1 cellular context compared by ENCODE assay signal in the genomic region with DNA sequence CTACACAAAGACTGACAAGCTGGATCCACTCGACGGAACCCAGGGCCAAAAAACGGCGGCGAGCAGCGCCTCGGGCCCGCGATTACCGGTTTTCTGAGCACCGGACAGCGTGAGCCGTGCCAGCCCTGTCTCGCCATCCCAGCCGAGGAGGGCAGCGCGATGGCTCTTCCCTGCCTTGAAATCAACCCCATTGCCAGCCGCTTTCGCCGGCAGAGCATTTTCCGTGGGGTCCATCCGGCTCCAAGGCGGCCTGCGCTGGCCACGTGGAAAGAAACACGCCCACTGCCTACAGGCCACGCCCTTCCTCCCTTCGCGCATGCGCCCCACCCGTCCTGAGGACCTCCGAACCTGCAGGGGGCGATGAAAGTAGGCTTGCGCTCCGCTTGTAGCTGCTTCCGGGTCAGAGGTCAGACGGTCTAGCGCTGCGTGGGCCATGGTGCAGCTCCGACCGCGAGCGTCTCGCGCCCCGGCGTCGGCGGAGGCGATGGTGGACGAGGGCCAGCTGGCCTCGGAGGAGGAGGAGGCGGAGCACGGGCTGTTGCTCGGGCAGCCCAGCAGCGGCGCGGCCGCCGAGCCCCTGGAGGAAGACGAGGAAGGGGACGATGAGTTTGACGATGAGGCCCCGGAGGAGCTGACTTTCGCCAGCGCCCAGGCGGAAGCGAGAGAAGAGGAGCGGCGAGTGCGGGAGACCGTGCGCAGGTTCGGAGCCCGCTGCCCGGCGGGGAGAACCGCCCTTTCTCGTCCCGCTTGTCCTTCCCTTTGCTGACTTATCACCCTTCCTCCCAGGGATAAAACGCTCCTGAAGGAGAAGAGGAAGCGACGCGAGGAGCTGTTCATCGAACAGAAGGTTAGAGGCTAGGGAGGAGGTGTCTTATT.
TF ChIP-seq lines count a peak whose summit lies in the region.

A gene (plus strand): TSS at position 410 of the 876 bp plus-strand sequence. CDS start 24 bp downstream, at position 434.

TF ChIP-seq in HepG2, 621 proteins besides CTCF, POLR2A, EP300 and RAD21 (continued from another document and continues in another):
- TF ChIP-seq, protein P1, sequence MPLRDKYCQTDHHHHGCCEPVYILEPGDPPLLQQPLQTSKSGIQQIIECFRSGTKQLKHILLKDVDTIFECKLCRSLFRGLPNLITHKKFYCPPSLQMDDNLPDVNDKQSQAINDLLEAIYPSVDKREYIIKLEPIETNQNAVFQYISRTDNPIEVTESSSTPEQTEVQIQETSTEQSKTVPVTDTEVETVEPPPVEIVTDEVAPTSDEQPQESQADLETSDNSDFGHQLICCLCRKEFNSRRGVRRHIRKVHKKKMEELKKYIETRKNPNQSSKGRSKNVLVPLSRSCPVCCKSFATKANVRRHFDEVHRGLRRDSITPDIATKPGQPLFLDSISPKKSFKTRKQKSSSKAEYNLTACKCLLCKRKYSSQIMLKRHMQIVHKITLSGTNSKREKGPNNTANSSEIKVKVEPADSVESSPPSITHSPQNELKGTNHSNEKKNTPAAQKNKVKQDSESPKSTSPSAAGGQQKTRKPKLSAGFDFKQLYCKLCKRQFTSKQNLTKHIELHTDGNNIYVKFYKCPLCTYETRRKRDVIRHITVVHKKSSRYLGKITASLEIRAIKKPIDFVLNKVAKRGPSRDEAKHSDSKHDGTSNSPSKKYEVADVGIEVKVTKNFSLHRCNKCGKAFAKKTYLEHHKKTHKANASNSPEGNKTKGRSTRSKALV (CRISPR knock-in tag; IDR thresholded peaks at IDR 0.05): peak; percentile 91
- TF ChIP-seq KLF15 (CRISPR knock-in tag; IDR thresholded peaks at IDR 0.05; ENCODE audit: borderline replicate concordance) (peak; percentile 89), NFKBIZ (CRISPR knock-in tag; IDR thresholded peaks at IDR 0.05) (peak; percentile 95; the same call in 1 of the 2 replicates), ZNF644 (CRISPR knock-in tag; IDR thresholded peaks at IDR 0.05; ENCODE audit: low read depth) (peak; percentile 40; the same call in 1 of the 2 replicates), EEA1 (CRISPR knock-in tag; IDR thresholded peaks at IDR 0.05; ENCODE audit: borderline replicate concordance) (peak; percentile 99), ZNF451 (CRISPR knock-in tag; IDR thresholded peaks at IDR 0.05) (peak; percentile 99; the same call in 1 of the 2 replicates), ATAD3A (CRISPR knock-in tag; IDR thresholded peaks at IDR 0.05) (no peak; the same call in 1 of the 2 replicates), ZSCAN25 (CRISPR knock-in tag; IDR thresholded peaks at IDR 0.05) (peak; percentile 74), ARID2 (CRISPR knock-in tag; IDR thresholded peaks at IDR 0.05; ENCODE audit: borderline replicate concordance) (peak; percentile 97), DPF2 (CRISPR knock-in tag; IDR thresholded peaks at IDR 0.05; ENCODE audit: borderline replicate concordance, low read depth) (no peak; the same call in 1 of the 2 replicates), ATF7-NPFF (CRISPR knock-in tag; IDR thresholded peaks at IDR 0.05; ENCODE audit: low read depth) (peak; percentile 97), SSRP1 (CRISPR knock-in tag; IDR thresholded peaks at IDR 0.05) (peak; percentile 95; the same call in 1 of the 2 replicates), MED8 (CRISPR knock-in tag; IDR thresholded peaks at IDR 0.05; ENCODE audit: insufficient replicate concordance) (peak; percentile 96), NFKB2 (CRISPR knock-in tag; IDR thresholded peaks at IDR 0.05; ENCODE audit: borderline replicate concordance) (peak; percentile 98), ZNF3 (CRISPR knock-in tag; IDR thresholded peaks at IDR 0.05) (0 out of 2 replicates have a peak, but pooled peaks have one; percentile 58), ZFY (CRISPR knock-in tag; IDR thresholded peaks at IDR 0.05) (peak; percentile 98), XRCC5 (optimal IDR thresholded peaks at IDR 0.05; ENCODE audit: low read length) (peak; percentile 90), DNMT3B (CRISPR knock-in tag; conservative IDR thresholded peaks at IDR 0.05) (peak; percentile 42), SIN3A (IDR thresholded peaks at IDR 0.05; ENCODE audit: borderline replicate concordance, low read depth, low read length) (peak; percentile 98), CC2D1A (CRISPR knock-in tag; IDR thresholded peaks at IDR 0.05) (no peak), KDM4B (CRISPR knock-in tag; IDR thresholded peaks at IDR 0.05) (0 out of 2 replicates have a peak, but pooled peaks have one; percentile 87), SAFB2 (CRISPR knock-in tag; IDR thresholded peaks at IDR 0.05; ENCODE audit: borderline replicate concordance, low read depth) (peak; percentile 99), NAIF1 (CRISPR knock-in tag; IDR thresholded peaks at IDR 0.05; ENCODE audit: borderline replicate concordance) (peak; percentile 92; the same call in 1 of the 2 replicates), ZNF431 (CRISPR knock-in tag; IDR thresholded peaks at IDR 0.05; ENCODE audit: borderline replicate concordance, low read depth) (peak; percentile 79; the same call in 1 of the 2 replicates), ZNF44 (CRISPR knock-in tag; IDR thresholded peaks at IDR 0.05) (no peak; the same call in 1 of the 2 replicates), ZNF776 (CRISPR knock-in tag; IDR thresholded peaks at IDR 0.05) (peak; percentile 93; the same call in 1 of the 2 replicates), PHF8 (CRISPR knock-in tag; IDR thresholded peaks at IDR 0.05) (peak; percentile 98), ZNF460 (CRISPR knock-in tag; IDR thresholded peaks at IDR 0.05; ENCODE audit: borderline replicate concordance) (peak; percentile 82; the same call in 1 of the 2 replicates), ZFYVE20 (CRISPR knock-in tag; IDR thresholded peaks at IDR 0.05; ENCODE audit: borderline replicate concordance, low read depth) (no peak), ZNF296 (CRISPR knock-in tag; conservative IDR thresholded peaks at IDR 0.05) (0 out of 2 replicates have a peak, but pooled peaks have one; percentile 19), ZNF839 (CRISPR knock-in tag; IDR thresholded peaks at IDR 0.05; ENCODE audit: borderline replicate concordance) (peak; percentile 99), HNF4A (CRISPR knock-in tag; IDR thresholded peaks at IDR 0.05) (peak; percentile 86), PHF21A (CRISPR knock-in tag; IDR thresholded peaks at IDR 0.05) (peak; percentile 84), PRPF4 (IDR thresholded peaks at IDR 0.05; ENCODE audit: low read depth, low read length, poor library complexity, severe bottlenecking) (no peak), ZNF746 (CRISPR knock-in tag; IDR thresholded peaks at IDR 0.05) (peak; percentile 89), ZNF501 (CRISPR knock-in tag; IDR thresholded peaks at IDR 0.05) (peak; percentile 99), REXO4 (CRISPR knock-in tag; IDR thresholded peaks at IDR 0.05; ENCODE audit: borderline replicate concordance) (peak; percentile 93), LCORL (IDR thresholded peaks at IDR 0.05) (no peak), LCORL (CRISPR knock-in tag; IDR thresholded peaks at IDR 0.05) (peak; percentile 82), MAFF (IDR thresholded peaks at IDR 0.05; ENCODE audit: low read depth, low read length) (no peak), HOXA9 (CRISPR knock-in tag; IDR thresholded peaks at IDR 0.05; ENCODE audit: borderline replicate concordance) (peak; percentile 97), HNRNPLL (IDR thresholded peaks at IDR 0.05; ENCODE audit: low read depth, low read length, poor library complexity, severe bottlenecking) (peak; percentile 91), BRD4 (CRISPR knock-in tag; IDR thresholded peaks at IDR 0.05) (peak; percentile 94; the same call in 1 of the 2 replicates), ZNF777 (CRISPR knock-in tag; IDR thresholded peaks at IDR 0.05) (peak; percentile 98), MYC (CRISPR knock-in tag; IDR thresholded peaks at IDR 0.05; ENCODE audit: borderline replicate concordance) (peak; percentile 100)
- TF ChIP-seq, protein P2, sequence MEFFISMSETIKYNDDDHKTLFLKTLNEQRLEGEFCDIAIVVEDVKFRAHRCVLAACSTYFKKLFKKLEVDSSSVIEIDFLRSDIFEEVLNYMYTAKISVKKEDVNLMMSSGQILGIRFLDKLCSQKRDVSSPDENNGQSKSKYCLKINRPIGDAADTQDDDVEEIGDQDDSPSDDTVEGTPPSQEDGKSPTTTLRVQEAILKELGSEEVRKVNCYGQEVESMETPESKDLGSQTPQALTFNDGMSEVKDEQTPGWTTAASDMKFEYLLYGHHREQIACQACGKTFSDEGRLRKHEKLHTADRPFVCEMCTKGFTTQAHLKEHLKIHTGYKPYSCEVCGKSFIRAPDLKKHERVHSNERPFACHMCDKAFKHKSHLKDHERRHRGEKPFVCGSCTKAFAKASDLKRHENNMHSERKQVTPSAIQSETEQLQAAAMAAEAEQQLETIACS (CRISPR knock-in tag; IDR thresholded peaks at IDR 0.05): no peak
- TF ChIP-seq, protein P3, sequence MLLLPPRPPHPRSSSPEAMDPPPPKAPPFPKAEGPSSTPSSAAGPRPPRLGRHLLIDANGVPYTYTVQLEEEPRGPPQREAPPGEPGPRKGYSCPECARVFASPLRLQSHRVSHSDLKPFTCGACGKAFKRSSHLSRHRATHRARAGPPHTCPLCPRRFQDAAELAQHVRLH (CRISPR knock-in tag; IDR thresholded peaks at IDR 0.05; ENCODE audit: borderline replicate concordance, low read depth): peak; percentile 93
- TF ChIP-seq, protein P4, sequence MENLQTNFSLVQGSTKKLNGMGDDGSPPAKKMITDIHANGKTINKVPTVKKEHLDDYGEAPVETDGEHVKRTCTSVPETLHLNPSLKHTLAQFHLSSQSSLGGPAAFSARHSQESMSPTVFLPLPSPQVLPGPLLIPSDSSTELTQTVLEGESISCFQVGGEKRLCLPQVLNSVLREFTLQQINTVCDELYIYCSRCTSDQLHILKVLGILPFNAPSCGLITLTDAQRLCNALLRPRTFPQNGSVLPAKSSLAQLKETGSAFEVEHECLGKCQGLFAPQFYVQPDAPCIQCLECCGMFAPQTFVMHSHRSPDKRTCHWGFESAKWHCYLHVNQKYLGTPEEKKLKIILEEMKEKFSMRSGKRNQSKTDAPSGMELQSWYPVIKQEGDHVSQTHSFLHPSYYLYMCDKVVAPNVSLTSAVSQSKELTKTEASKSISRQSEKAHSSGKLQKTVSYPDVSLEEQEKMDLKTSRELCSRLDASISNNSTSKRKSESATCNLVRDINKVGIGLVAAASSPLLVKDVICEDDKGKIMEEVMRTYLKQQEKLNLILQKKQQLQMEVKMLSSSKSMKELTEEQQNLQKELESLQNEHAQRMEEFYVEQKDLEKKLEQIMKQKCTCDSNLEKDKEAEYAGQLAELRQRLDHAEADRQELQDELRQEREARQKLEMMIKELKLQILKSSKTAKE (CRISPR knock-in tag; IDR thresholded peaks at IDR 0.05; ENCODE audit: borderline replicate concordance): peak; percentile 96
- TF ChIP-seq, protein P5, sequence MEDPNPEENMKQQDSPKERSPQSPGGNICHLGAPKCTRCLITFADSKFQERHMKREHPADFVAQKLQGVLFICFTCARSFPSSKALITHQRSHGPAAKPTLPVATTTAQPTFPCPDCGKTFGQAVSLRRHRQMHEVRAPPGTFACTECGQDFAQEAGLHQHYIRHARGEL (CRISPR knock-in tag; IDR thresholded peaks at IDR 0.05): no peak
- TF ChIP-seq, protein P6, sequence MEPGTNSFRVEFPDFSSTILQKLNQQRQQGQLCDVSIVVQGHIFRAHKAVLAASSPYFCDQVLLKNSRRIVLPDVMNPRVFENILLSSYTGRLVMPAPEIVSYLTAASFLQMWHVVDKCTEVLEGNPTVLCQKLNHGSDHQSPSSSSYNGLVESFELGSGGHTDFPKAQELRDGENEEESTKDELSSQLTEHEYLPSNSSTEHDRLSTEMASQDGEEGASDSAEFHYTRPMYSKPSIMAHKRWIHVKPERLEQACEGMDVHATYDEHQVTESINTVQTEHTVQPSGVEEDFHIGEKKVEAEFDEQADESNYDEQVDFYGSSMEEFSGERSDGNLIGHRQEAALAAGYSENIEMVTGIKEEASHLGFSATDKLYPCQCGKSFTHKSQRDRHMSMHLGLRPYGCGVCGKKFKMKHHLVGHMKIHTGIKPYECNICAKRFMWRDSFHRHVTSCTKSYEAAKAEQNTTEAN (CRISPR knock-in tag; conservative IDR thresholded peaks at IDR 0.05): no peak
- TF ChIP-seq, protein P7, sequence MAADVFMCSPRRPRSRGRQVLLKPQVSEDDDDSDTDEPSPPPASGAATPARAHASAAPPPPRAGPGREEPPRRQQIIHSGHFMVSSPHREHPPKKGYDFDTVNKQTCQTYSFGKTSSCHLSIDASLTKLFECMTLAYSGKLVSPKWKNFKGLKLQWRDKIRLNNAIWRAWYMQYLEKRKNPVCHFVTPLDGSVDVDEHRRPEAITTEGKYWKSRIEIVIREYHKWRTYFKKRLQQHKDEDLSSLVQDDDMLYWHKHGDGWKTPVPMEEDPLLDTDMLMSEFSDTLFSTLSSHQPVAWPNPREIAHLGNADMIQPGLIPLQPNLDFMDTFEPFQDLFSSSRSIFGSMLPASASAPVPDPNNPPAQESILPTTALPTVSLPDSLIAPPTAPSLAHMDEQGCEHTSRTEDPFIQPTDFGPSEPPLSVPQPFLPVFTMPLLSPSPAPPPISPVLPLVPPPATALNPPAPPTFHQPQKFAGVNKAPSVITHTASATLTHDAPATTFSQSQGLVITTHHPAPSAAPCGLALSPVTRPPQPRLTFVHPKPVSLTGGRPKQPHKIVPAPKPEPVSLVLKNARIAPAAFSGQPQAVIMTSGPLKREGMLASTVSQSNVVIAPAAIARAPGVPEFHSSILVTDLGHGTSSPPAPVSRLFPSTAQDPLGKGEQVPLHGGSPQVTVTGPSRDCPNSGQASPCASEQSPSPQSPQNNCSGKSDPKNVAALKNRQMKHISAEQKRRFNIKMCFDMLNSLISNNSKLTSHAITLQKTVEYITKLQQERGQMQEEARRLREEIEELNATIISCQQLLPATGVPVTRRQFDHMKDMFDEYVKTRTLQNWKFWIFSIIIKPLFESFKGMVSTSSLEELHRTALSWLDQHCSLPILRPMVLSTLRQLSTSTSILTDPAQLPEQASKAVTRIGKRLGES (CRISPR knock-in tag; IDR thresholded peaks at IDR 0.05; ENCODE audit: borderline replicate concordance): peak; percentile 84; the same call in 1 of the 2 replicates
- TF ChIP-seq, protein P8, sequence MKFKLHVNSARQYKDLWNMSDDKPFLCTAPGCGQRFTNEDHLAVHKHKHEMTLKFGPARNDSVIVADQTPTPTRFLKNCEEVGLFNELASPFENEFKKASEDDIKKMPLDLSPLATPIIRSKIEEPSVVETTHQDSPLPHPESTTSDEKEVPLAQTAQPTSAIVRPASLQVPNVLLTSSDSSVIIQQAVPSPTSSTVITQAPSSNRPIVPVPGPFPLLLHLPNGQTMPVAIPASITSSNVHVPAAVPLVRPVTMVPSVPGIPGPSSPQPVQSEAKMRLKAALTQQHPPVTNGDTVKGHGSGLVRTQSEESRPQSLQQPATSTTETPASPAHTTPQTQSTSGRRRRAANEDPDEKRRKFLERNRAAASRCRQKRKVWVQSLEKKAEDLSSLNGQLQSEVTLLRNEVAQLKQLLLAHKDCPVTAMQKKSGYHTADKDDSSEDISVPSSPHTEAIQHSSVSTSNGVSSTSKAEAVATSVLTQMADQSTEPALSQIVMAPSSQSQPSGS (CRISPR knock-in tag; IDR thresholded peaks at IDR 0.05): peak; percentile 96
- TF ChIP-seq, protein P9, sequence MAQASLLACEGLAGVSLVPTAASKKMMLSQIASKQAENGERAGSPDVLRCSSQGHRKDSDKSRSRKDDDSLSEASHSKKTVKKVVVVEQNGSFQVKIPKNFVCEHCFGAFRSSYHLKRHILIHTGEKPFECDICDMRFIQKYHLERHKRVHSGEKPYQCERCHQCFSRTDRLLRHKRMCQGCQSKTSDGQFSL (CRISPR knock-in tag; IDR thresholded peaks at IDR 0.05): no peak
